20 cellular contexts compared by ENCODE assay signal in the genomic region with DNA sequence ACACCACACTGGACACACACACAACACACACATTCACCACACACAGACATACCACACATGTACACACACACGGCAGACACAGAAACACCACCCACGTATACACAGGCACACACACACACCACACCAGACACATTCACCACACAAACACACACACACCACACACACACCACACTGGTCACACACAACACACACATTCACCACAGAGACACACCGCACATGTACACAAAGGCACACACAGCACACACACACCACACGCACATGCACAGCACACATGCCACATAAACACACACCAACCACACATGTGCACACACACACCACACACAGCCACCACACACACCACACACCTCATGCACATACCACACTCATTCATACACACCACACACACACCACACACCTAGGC.
A peak's percentile ranks its signal among the peaks of the same experiment; 100 is the strongest.
DNase-seq lines count a peak whose midpoint lies in the region; ATAC-seq, FAIRE-seq and TF ChIP-seq lines count a peak whose summit lies in the region.
"Had no signal": no experiment of that assay in that cellular context is flagged by ENCODE, and none has a peak within 500 bp of the region (broad histone marks: within the 10 kb centered on the region; RNA-seq: fewer than 3 reads in every experiment).

No MANE protein-coding gene starts in this region.

- H3K36me3 ChIP-seq in IMR-90 (ENCODE audit: control insufficient read depth, insufficient read depth, low read length) (no peaks in the 10 kb centered on the region), mesenchymal stem cell (ENCODE audit: control insufficient read depth in 1 of 2, insufficient read depth in 2 of 2, low read depth in 1 of 2, low read length in 2 of 2) (no peaks in the 10 kb centered on the region)
- H3K36me3 ChIP-seq: BLaER1 had no signal

- no peak for DNase-seq in GM12892 (ENCODE audit: insufficient read length)
- DNase-seq in IMR-90: no peak
- DNase-seq in mesenchymal stem cell: no peak
- no peak for DNase-seq in urothelium cell line (ENCODE audit: low spot score)
- no peak for DNase-seq in H9
- no peak for DNase-seq in activated CD4-positive, alpha-beta T cell treated with anti-CD3 and anti-CD28 coated beads, Interleukin-2, amount 10 ng/mL, durations not matched to agents 24 days and 14 days
- DNase-seq: 8988T; CD4-positive, alpha-beta memory T cell; DMS153; DMS79; GDM1; GM23248; KG1 had no signal

- H3K9me3 Mint-ChIP-seq in H9: peaks cover 0 to 8% of the 10 kb centered on the region in 2 experiments; a peak in 3 of 5 replicates
- H3K9me3 Mint-ChIP-seq in activated CD4-positive, alpha-beta T cell treated with anti-CD3 and anti-CD28 coated beads, Interleukin-2, amount 10 ng/mL, durations not matched to agents 24 days and 14 days: no peaks in the 10 kb centered on the region

- peaks cover 0 to 2% of the 10 kb centered on the region in 2 experiments; a peak in 2 of 4 replicates for H3K4me1 Mint-ChIP-seq in H9
- peaks cover 4% of the 10 kb centered on the region for H3K4me1 Mint-ChIP-seq in activated CD4-positive, alpha-beta T cell treated with anti-CD3 and anti-CD28 coated beads, Interleukin-2, amount 10 ng/mL, durations not matched to agents 24 days and 14 days

- H3T11ph ChIP-seq in H9 (ENCODE audit: low read length): no peak overlapping the region

- no peaks in the 10 kb centered on the region; a peak in 2 of 7 replicates for H3K36me3 Mint-ChIP-seq in H9 (ENCODE audit: insufficient read depth in 1 of 3, low read depth in 3 of 3)
- no peaks in the 10 kb centered on the region for H3K36me3 Mint-ChIP-seq in activated CD4-positive, alpha-beta T cell treated with anti-CD3 and anti-CD28 coated beads, Interleukin-2, amount 10 ng/mL, durations not matched to agents 24 days and 14 days (ENCODE audit: low read depth)
- H3K36me3 Mint-ChIP-seq: CD4-positive, alpha-beta memory T cell; IgD-negative memory B cell had no signal

- H3K27ac ChIP-seq in IMR-90 (ENCODE audit: insufficient read depth, low read length) (no peak overlapping the region), mesenchymal stem cell (ENCODE audit: low read length, poor library complexity, severe bottlenecking) (no peak overlapping the region), H9 (ENCODE audit: insufficient read length, low read depth, low read length) (no peak overlapping the region)
- H3K27ac ChIP-seq: BLaER1, GM23248, HL-60 had no signal

- no peak overlapping the region for H3K18ac ChIP-seq in IMR-90 (ENCODE audit: low read depth, low read length)
- H3K18ac ChIP-seq in mesenchymal stem cell (ENCODE audit: low read depth in 1 of 2, low read length in 2 of 2): peak overlapping the region in 1 of 2 experiments; percentile 34
- H3K18ac ChIP-seq in H9 (ENCODE audit: insufficient read length, low read depth, low read length): no peak overlapping the region

- CTCF ChIA-PET in IMR-90 (lab: Yijun Ruan, JAX): no interaction called here

- H4K20me1 ChIP-seq in IMR-90 (ENCODE audit: insufficient read depth, low read length): no peaks in the 10 kb centered on the region
- peaks cover 2% of the 10 kb centered on the region for H4K20me1 ChIP-seq in H9 (ENCODE audit: control insufficient read depth, insufficient read depth, insufficient read length)
- H4K20me1 ChIP-seq: BLaER1 had no signal

- TF ChIP-seq CTCF in IMR-90 (conservative IDR thresholded peaks at IDR 0.05; ENCODE audit: low read depth, low read length): no peak
- TF ChIP-seq CTCF in H9 (conservative IDR thresholded peaks at IDR 0.05): no peak

- no peaks in the 10 kb centered on the region for H3K4me1 ChIP-seq in IMR-90 (ENCODE audit: control insufficient read depth, insufficient read depth, low read length)
- H3K4me1 ChIP-seq in mesenchymal stem cell (ENCODE audit: control insufficient read depth, insufficient read depth, low read depth, low read length): peaks cover 11% of the 10 kb centered on the region
- H3K4me1 ChIP-seq in H9 (ENCODE audit: insufficient read depth, low read length): no peaks in the 10 kb centered on the region

- WGBS in IMR-90 (ENCODE audit: extremely low coverage in 2 of 2, insufficient read length in 1 of 2), 2 experiments: 91% methylated on average over 3 of the region's 4 CpGs; no CpG with 5 or more reads in 1 of the 2 experiments
- 96% methylated on average over 4 of the region's 4 CpGs for WGBS in mesenchymal stem cell
- no CpG with 5 or more reads among the region's 4 CpGs for WGBS in H9 (ENCODE audit: extremely low coverage, insufficient read length, low lambda C conversion rate)

- POLR2A ChIA-PET in IMR-90 (lab: Charles Lee; ENCODE audit: unreplicated experiment): no interaction called here

- peaks cover 12% of the 10 kb centered on the region for H3K9me1 ChIP-seq in IMR-90 (ENCODE audit: insufficient read depth, low read length)

- H3K14ac ChIP-seq in IMR-90 (replicated peaks; ENCODE audit: low read depth, low read length) (no peak overlapping the region), mesenchymal stem cell (ENCODE audit: low read length in 2 of 2) (peak overlapping the region in 1 of 2 experiments; percentile 90), H9 (ENCODE audit: insufficient read depth, low read length) (no peak overlapping the region)

- no peak overlapping the region for H3K9ac ChIP-seq in IMR-90 (ENCODE audit: low read depth, low read length)
- no peak overlapping the region for H3K9ac ChIP-seq in mesenchymal stem cell (ENCODE audit: low read length)
- H3K9ac ChIP-seq in H9 (ENCODE audit: extremely low read depth, insufficient read length, low read length): no peak overlapping the region
- H3K9ac ChIP-seq: BLaER1, GM23248 had no signal

- H3K23ac ChIP-seq in IMR-90 (ENCODE audit: low read depth, low read length): no peak overlapping the region; the same call in 1 of the 2 replicates
- no peak overlapping the region for H3K23ac ChIP-seq in mesenchymal stem cell (ENCODE audit: low read length in 2 of 2)
- no peak overlapping the region for H3K23ac ChIP-seq in H9 (ENCODE audit: insufficient read length, low read depth, low read length)

- H4K5ac ChIP-seq in IMR-90 (ENCODE audit: low read depth, low read length) (no peak overlapping the region), H9 (ENCODE audit: insufficient read length, low read depth, low read length) (no peak overlapping the region)

- peak; percentile 64 for FAIRE-seq in GM12892 (lab: Jason Lieb, UNC)
- peak; percentile 100 for FAIRE-seq in urothelium cell line (lab: Jason Lieb, UNC)
- FAIRE-seq: GM19239, H54 had no signal

- H2AFZ ChIP-seq in IMR-90 (replicated peaks; ENCODE audit: low read length, poor library complexity) (no peak overlapping the region), mesenchymal stem cell (ENCODE audit: low read depth, low read length) (no peak overlapping the region), H9 (ENCODE audit: low read length) (no peak overlapping the region)
- H2AFZ ChIP-seq: GM23248 had no signal

- H3K27me3 Mint-ChIP-seq in H9 (ENCODE audit: low read depth): peaks cover 24% of the 10 kb centered on the region
- H3K27me3 Mint-ChIP-seq in activated CD4-positive, alpha-beta T cell treated with anti-CD3 and anti-CD28 coated beads, Interleukin-2, amount 10 ng/mL, durations not matched to agents 24 days and 14 days: peaks cover 2% of the 10 kb centered on the region
- H3K27me3 Mint-ChIP-seq: CD4-positive, alpha-beta memory T cell had no signal

- ATAC-seq in IMR-90 (ENCODE audit: low read depth): no peak
- no peak for ATAC-seq in GM18511 (IDR thresholded peaks at IDR 0.05; ENCODE audit: unreplicated experiment)

- H3K4me2 ChIP-seq in IMR-90 (ENCODE audit: low read depth, low read length) (no peak overlapping the region), mesenchymal stem cell (ENCODE audit: low read length, poor library complexity, severe bottlenecking) (no peak overlapping the region), H9 (ENCODE audit: insufficient read depth, insufficient read length, low read length) (no peak overlapping the region)
- H3K4me2 ChIP-seq: BLaER1 had no signal

- H3K9me3 ChIP-seq in IMR-90 (ENCODE audit: control insufficient read depth, insufficient read depth, low read length): peaks cover 12% of the 10 kb centered on the region
- peaks cover 12% of the 10 kb centered on the region for H3K9me3 ChIP-seq in mesenchymal stem cell (ENCODE audit: control insufficient read depth, low read length)
- H3K9me3 ChIP-seq in H9 (ENCODE audit: control insufficient read depth, low read depth, low read length): no peaks in the 10 kb centered on the region

- no peaks in the 10 kb centered on the region for H3K79me2 ChIP-seq in H9 (ENCODE audit: insufficient read depth, low read length)

- H2BK15ac ChIP-seq in IMR-90 (ENCODE audit: low read depth, low read length): 0 out of 3 replicates have a peak overlapping the region, but pooled peaks have one; percentile 37
- no peak overlapping the region for H2BK15ac ChIP-seq in mesenchymal stem cell (ENCODE audit: low read depth, poor library complexity, severe bottlenecking)
- no peak overlapping the region for H2BK15ac ChIP-seq in H9 (ENCODE audit: low read depth, low read length)

- no peak overlapping the region for H4K91ac ChIP-seq in IMR-90 (ENCODE audit: insufficient read depth, low read depth, low read length)
- H4K91ac ChIP-seq in mesenchymal stem cell (ENCODE audit: low read length): peak overlapping the region; percentile 71
- H4K91ac ChIP-seq in H9 (ENCODE audit: insufficient read length, low read depth, low read length): no peak overlapping the region

- BruUV-seq in IMR-90 (replicated peaks; lab: Mats Ljungman, UMichigan): no TSS peak

- H3K27me3 ChIP-seq in IMR-90 (ENCODE audit: control insufficient read depth, insufficient read depth, low read length) (no peaks in the 10 kb centered on the region; the same call in 1 of the 2 replicates), mesenchymal stem cell (ENCODE audit: control insufficient read depth in 1 of 2, insufficient read depth in 1 of 2, low read length in 2 of 2) (peaks cover 19 to 42% of the 10 kb centered on the region in 2 experiments), H9 (ENCODE audit: insufficient read depth, low read length) (no peaks in the 10 kb centered on the region)
- H3K27me3 ChIP-seq: BLaER1 had no signal

- no peak overlapping the region for H2AK9ac ChIP-seq in IMR-90 (replicated peaks; ENCODE audit: low read depth, low read length, poor library complexity)

- no peak for TF ChIP-seq RAD21 in IMR-90 (IDR thresholded peaks at IDR 0.05; ENCODE audit: low read length)

- H2BK120ac ChIP-seq in IMR-90 (ENCODE audit: low read depth, low read length) (no peak overlapping the region), mesenchymal stem cell (ENCODE audit: low read depth, low read length) (no peak overlapping the region), H9 (ENCODE audit: low read depth, low read length, poor library complexity, severe bottlenecking) (no peak overlapping the region)

- H3K23me2 ChIP-seq in H9 (ENCODE audit: insufficient read length, low read depth, low read length, poor library complexity, severe bottlenecking): no peaks in the 10 kb centered on the region

- TF ChIP-seq POLR2A in GM12892 (IDR thresholded peaks at IDR 0.05; ENCODE audit: low read depth, low read length) (no peak), IMR-90 (IDR thresholded peaks at IDR 0.05; ENCODE audit: low read depth, low read length) (no peak)

- no peak overlapping the region for H3K56ac ChIP-seq in IMR-90 (ENCODE audit: extremely low read depth, insufficient read depth, low read length)
- no peak overlapping the region for H3K56ac ChIP-seq in H9 (ENCODE audit: insufficient read length, low read depth, low read length)

- H3K27ac Mint-ChIP-seq in H9: no peak overlapping the region
- H3K27ac Mint-ChIP-seq in activated CD4-positive, alpha-beta T cell treated with anti-CD3 and anti-CD28 coated beads, Interleukin-2, amount 10 ng/mL, durations not matched to agents 24 days and 14 days: no peak overlapping the region
- H3K27ac Mint-ChIP-seq: CD14-positive monocyte; CD4-positive, alpha-beta memory T cell; IgD-negative memory B cell had no signal

- dilution Hi-C loops in IMR-90 (cut with HindIII; ENCODE audit: low sequenced_read_pairs, unreplicated experiment): no loop called here

- H4K8ac ChIP-seq in IMR-90 (ENCODE audit: low read depth in 2 of 2, low read length in 2 of 2): no peak overlapping the region
- H4K8ac ChIP-seq in mesenchymal stem cell (ENCODE audit: low read length): no peak overlapping the region
- no peak overlapping the region for H4K8ac ChIP-seq in H9 (replicated peaks; ENCODE audit: insufficient read length, low read depth, low read length)

- intact Hi-C loops in IMR-90 (cut with micrococcal nuclease): no loop called here
- intact Hi-C loops in activated CD4-positive, alpha-beta T cell treated with anti-CD3 and anti-CD28 coated beads, Interleukin-2, amount 10 ng/mL, durations not matched to agents 24 days and 14 days (cut with micrococcal nuclease): no loop called here

- H2BK5ac ChIP-seq in IMR-90 (ENCODE audit: low read depth, low read length, poor library complexity, severe bottlenecking) (peak overlapping the region; percentile 66), mesenchymal stem cell (ENCODE audit: low read depth, low read length, poor library complexity, severe bottlenecking) (no peak overlapping the region), H9 (ENCODE audit: insufficient read length, low read length) (no peak overlapping the region)

- H3K4ac ChIP-seq in IMR-90 (ENCODE audit: low read depth, low read length) (no peak overlapping the region; the same call in 1 of the 2 replicates), mesenchymal stem cell (ENCODE audit: low read depth in 1 of 2, low read length in 2 of 2) (no peak overlapping the region), H9 (ENCODE audit: low read depth, low read length) (no peak overlapping the region)

- H2AK5ac ChIP-seq in IMR-90 (ENCODE audit: low read depth, low read length): peak overlapping the region; percentile 85
- no peak overlapping the region for H2AK5ac ChIP-seq in mesenchymal stem cell (ENCODE audit: low read length, severe bottlenecking)
- H2AK5ac ChIP-seq in H9 (ENCODE audit: insufficient read length, low read length): no peak overlapping the region

- H3K4me3 Mint-ChIP-seq in H9: no peak overlapping the region
- H3K4me3 Mint-ChIP-seq in activated CD4-positive, alpha-beta T cell treated with anti-CD3 and anti-CD28 coated beads, Interleukin-2, amount 10 ng/mL, durations not matched to agents 24 days and 14 days: no peak overlapping the region
- H3K4me3 Mint-ChIP-seq: CD14-positive monocyte; CD4-positive, alpha-beta memory T cell; IgD-negative memory B cell had no signal

- H2BK20ac ChIP-seq in IMR-90 (ENCODE audit: low read depth, low read length) (no peak overlapping the region), H9 (ENCODE audit: low read depth, low read length, poor library complexity, severe bottlenecking) (no peak overlapping the region)

- in situ Hi-C loops in IMR-90 (cut with MboI; ENCODE audit: low sequenced_read_pairs): no loop called here

- H3K4me3 ChIP-seq in IMR-90 (ENCODE audit: insufficient read depth, low read depth, low read length): no peak overlapping the region
- no peak overlapping the region for H3K4me3 ChIP-seq in mesenchymal stem cell (ENCODE audit: insufficient read depth in 1 of 2, low read depth in 1 of 2, low read length in 2 of 2)
- H3K4me3 ChIP-seq: BLaER1, GM23248 had no signal

- no peak overlapping the region for H2BK12ac ChIP-seq in mesenchymal stem cell (ENCODE audit: low read length in 2 of 2)
- H2BK12ac ChIP-seq in H9 (ENCODE audit: insufficient read length, low read depth, low read length): no peak overlapping the region

- H3K79me1 ChIP-seq in IMR-90 (ENCODE audit: low read depth in 1 of 2, low read length in 2 of 2): no peaks in the 10 kb centered on the region
- H3K79me1 ChIP-seq in mesenchymal stem cell (replicated peaks; ENCODE audit: low read length, poor library complexity, severe bottlenecking): no peaks in the 10 kb centered on the region
- H3K79me1 ChIP-seq in H9 (ENCODE audit: insufficient read depth, low read depth, low read length, poor library complexity, severe bottlenecking): no peaks in the 10 kb centered on the region
